16 cellular contexts compared by ENCODE assay signal in the genomic region with DNA sequence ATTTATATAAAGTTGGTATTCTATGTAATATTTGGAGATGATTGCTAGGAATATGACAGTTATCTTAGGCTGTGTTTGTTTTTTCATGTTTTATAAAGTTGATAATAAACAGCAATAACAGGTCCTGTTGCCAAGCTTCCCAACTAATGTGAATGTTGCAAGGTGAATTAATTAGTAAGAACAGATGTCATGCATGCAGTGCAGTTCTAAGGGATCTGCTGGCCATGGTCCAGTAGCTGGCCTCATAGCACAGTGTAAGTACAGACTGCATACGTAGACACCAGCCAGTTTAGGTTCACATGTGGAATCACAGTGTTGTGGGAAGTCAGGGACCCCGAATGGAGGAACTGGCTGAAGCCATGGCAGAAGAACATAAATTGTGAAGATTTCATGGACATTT.
"Had no signal": no experiment of that assay in that cellular context is flagged by ENCODE, and none has a peak within 500 bp of the region (broad histone marks: within the 10 kb centered on the region; RNA-seq: fewer than 3 reads in every experiment).

No MANE protein-coding gene starts in this region.

- H3K4me1 ChIP-seq: body of pancreas, gastrocnemius medialis, heart right ventricle, prostate gland, suprapubic skin, transverse colon, uterus had no signal

- H3K27ac ChIP-seq: body of pancreas, gastrocnemius medialis, heart right ventricle, neural progenitor cell, prostate gland, suprapubic skin, transverse colon, uterus had no signal

- H3K27me3 ChIP-seq: body of pancreas, gastrocnemius medialis, heart right ventricle, neural progenitor cell, suprapubic skin, transverse colon, uterus had no signal

- H3K9me3 ChIP-seq: body of pancreas, gastrocnemius medialis, prostate gland, suprapubic skin, transverse colon, uterus had no signal

- H3K4me3 ChIP-seq: body of pancreas, gastrocnemius medialis, heart right ventricle, neural progenitor cell, prostate gland, suprapubic skin, transverse colon, uterus had no signal

- H3K36me3 ChIP-seq: gastrocnemius medialis, heart right ventricle, prostate gland, suprapubic skin, transverse colon, uterus had no signal

- DNase-seq: activated CD4-positive, alpha-beta T cell treated with anti-CD3 and anti-CD28 coated beads, Interleukin-2, amount 10 ng/mL, durations not matched to agents 7 days and 5 days; activated CD8-positive, alpha-beta T cell treated with anti-CD3 and anti-CD28 coated beads, Interleukin-2, amount 10 ng/mL, durations not matched to agents 7 days and 5 days; activated naive CD4-positive, alpha-beta T cell treated with anti-CD3 and anti-CD28 coated beads for 36 hours; activated T-cell treated with anti-CD3 and anti-CD28 coated beads, Interleukin-2, amount 50 U/mL, for 24 hours; endodermal cell; gastrocnemius medialis; mesenchymal stem cell; naive thymus-derived CD4-positive, alpha-beta T cell; right cardiac atrium; transverse colon; uterus had no signal
